ENCODE assay signal across 25 cellular contexts in the genomic region with DNA sequence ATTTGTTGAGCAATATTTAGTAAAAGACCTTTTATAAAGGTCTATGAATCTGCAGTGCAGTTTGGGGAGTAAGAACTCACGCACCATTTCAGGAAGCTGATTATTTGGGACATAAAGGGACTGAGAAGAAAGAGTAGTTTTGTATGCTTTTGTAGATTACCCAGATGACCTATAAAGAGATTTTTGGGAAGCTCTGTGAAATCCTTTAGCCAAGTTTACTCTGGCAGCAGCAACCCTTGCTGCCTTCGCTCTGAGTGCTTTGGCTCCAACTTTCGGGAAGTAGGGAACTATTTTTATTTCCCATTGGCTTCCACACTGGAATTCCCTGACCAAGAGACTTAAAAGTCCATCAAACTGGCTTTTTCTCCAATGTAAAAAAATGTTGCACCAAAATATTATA.
DNase-seq lines count a peak whose midpoint lies in the region; ATAC-seq, FAIRE-seq and TF ChIP-seq lines count a peak whose summit lies in the region.
"Had no signal": no experiment of that assay in that cellular context is flagged by ENCODE, and none has a peak within 500 bp of the region (broad histone marks: within the 10 kb centered on the region; RNA-seq: fewer than 3 reads in every experiment).

No MANE protein-coding gene starts in this region.

- H2BK120ac ChIP-seq in neuronal stem cell (ENCODE audit: low read depth, low read length), result no peak overlapping the region

- H2AFZ ChIP-seq in HepG2 (ENCODE audit: low read length) (no peak overlapping the region), neuronal stem cell (ENCODE audit: low read length) (peak overlapping the region; percentile 45)

- H3K79me1 ChIP-seq in neuronal stem cell (ENCODE audit: low read depth, low read length), result no peaks in the 10 kb centered on the region

- no peak overlapping the region for H2BK12ac ChIP-seq in neuronal stem cell (ENCODE audit: low read length)

- H3K9ac ChIP-seq in liver (ENCODE audit: low read depth in 1 of 2, low read length in 2 of 2) (no peak overlapping the region), HepG2 (ENCODE audit: insufficient read depth, low read depth, low read length) (no peak overlapping the region), neuronal stem cell (ENCODE audit: low read depth, low read length, poor library complexity) (no peak overlapping the region)
- H3K9ac ChIP-seq: BLaER1 had no signal

- no peak overlapping the region for H3K18ac ChIP-seq in neuronal stem cell (ENCODE audit: low read length)

- no peak overlapping the region for H3K23ac ChIP-seq in neuronal stem cell (ENCODE audit: low read depth, low read length, poor library complexity)

- CTCF ChIA-PET in HepG2 (lab: Yijun Ruan, JAX; ENCODE audit: low intra/inter-chr PET ratio, low total read pairs) (no interaction called here), Calu3 (lab: Charles Lee) (no interaction called here)

- H3K4me1 ChIP-seq in liver (ENCODE audit: control insufficient read depth in 4 of 4, insufficient read depth in 4 of 4, low read length in 3 of 4), result peaks cover 2 to 14% (median 7%) of the 10 kb centered on the region in 4 donors
- no peaks in the 10 kb centered on the region for H3K4me1 ChIP-seq in HepG2 (ENCODE audit: insufficient read depth, low read length)
- H3K4me1 ChIP-seq in neuronal stem cell (ENCODE audit: control insufficient read depth in 2 of 2, insufficient read depth in 1 of 2, low read depth in 1 of 2, low read length in 2 of 2), result no peaks in the 10 kb centered on the region
- H3K4me1 ChIP-seq: BE2C, BLaER1 had no signal

- H3K27me3 ChIP-seq in liver (ENCODE audit: control insufficient read depth in 4 of 4, insufficient read depth in 4 of 4, low read length in 3 of 4) (no peaks in the 10 kb centered on the region), HepG2 (ENCODE audit: control insufficient read depth in 1 of 2, insufficient read depth in 2 of 2, low read length in 2 of 2) (no peaks in the 10 kb centered on the region), neuronal stem cell (ENCODE audit: control insufficient read depth in 3 of 3, insufficient read depth in 3 of 3, low read depth in 1 of 3, low read length in 3 of 3) (no peaks in the 10 kb centered on the region)
- H3K27me3 ChIP-seq: BE2C, BLaER1 had no signal

- in situ Hi-C loops in HepG2 (cut with HindIII; ENCODE audit: extremely low pct_ligation_motif_present, low pct_unique_long_range_greater_than_20kb), result no loop called here

- no peak overlapping the region for H2BK5ac ChIP-seq in neuronal stem cell (ENCODE audit: low read length)

- POLR2A ChIA-PET in HepG2 (lab: Yijun Ruan, JAX), result no interaction called here

- no peak for TF ChIP-seq POLR2A in HepG2 (IDR thresholded peaks at IDR 0.05; ENCODE audit: insufficient read depth in 1 of 2, low read depth in 2 of 2, low read length in 2 of 2)

- BruUV-seq in HepG2 (replicated peaks; lab: Mats Ljungman, UMichigan), result no TSS peak
- no TSS peak for BruUV-seq in Calu3 (replicated peaks; lab: Mats Ljungman, UMichigan)

- FAIRE-seq in HepG2 (lab: Jason Lieb, UNC), result no peak
- FAIRE-seq: A204.1, D721Med, GM12878, GM12892, GM18507 had no signal

- H3K4me3 ChIP-seq in liver (ENCODE audit: low read depth in 1 of 3, low read length in 3 of 3) (peak overlapping the region in 1 of 3 donors; percentile 32), HepG2 (replicated peaks in 1 of 3; ENCODE audit: insufficient read depth in 1 of 3, low read depth in 2 of 3, low read length in 3 of 3) (no peak overlapping the region), neuronal stem cell (ENCODE audit: low read length in 2 of 2) (no peak overlapping the region)
- H3K4me3 ChIP-seq: BLaER1, GM12878 had no signal

- TF ChIP-seq EP300 in HepG2 (IDR thresholded peaks at IDR 0.05; ENCODE audit: low read depth in 2 of 2, low read length in 2 of 2) (no peak), HepG2 (CRISPR knock-in tag; IDR thresholded peaks at IDR 0.05; ENCODE audit: borderline replicate concordance) (no peak)

- no peak overlapping the region for H3K4me3 Mint-ChIP-seq in Calu3 (ENCODE audit: low read depth, unreplicated experiment)
- H3K4me3 Mint-ChIP-seq: CD14-positive monocyte; CD4-positive, alpha-beta memory T cell; CD4-positive, CD25-positive, alpha-beta regulatory T cell; CD8-positive, alpha-beta memory T cell had no signal

- TF ChIP-seq CTCF in liver (IDR thresholded peaks at IDR 0.05; ENCODE audit: low read depth, low read length, missing input control) (no peak), HepG2 (CRISPR knock-in tag; IDR thresholded peaks at IDR 0.05) (no peak), Calu3 (IDR thresholded peaks at IDR 0.05; ENCODE audit: unreplicated experiment) (no peak)

- DNase-seq in HepG2 (ENCODE audit: low spot score) (no peak), left lobe of liver (ENCODE audit: low spot score) (peak; percentile 61), neuronal stem cell (ENCODE audit: low spot score) (no peak), sciatic nerve (ENCODE audit: low spot score) (no peak), caudate nucleus (lab: John Stamatoyannopoulos, UW) (no peak), Calu3 (no peak), HPDE6-E6E7 (ENCODE audit: extremely low spot score) (no peak)
- DNase-seq: 8988T; ACHN; BE2C; C1 segment of cervical spinal cord; CD4-positive, alpha-beta memory T cell; CD4-positive, CD25-positive, alpha-beta regulatory T cell; CD8-positive, alpha-beta memory T cell; COR-L47; DMS79 treated with DMSO at 0.1 percent for 48 hours; GDM1 had no signal

- intact Hi-C loops in HepG2 (cut with micrococcal nuclease; ENCODE audit: unreplicated experiment) (no loop called here), sciatic nerve (cut with DNase I) (no loop called here), Calu3 (cut with micrococcal nuclease; ENCODE audit: unreplicated experiment) (no loop called here)

- no peaks in the 10 kb centered on the region for H3K79me2 ChIP-seq in HepG2 (ENCODE audit: insufficient read depth, low read length)

- H4K8ac ChIP-seq in neuronal stem cell (ENCODE audit: low read depth, low read length), result no peak overlapping the region

- H4K91ac ChIP-seq in neuronal stem cell (ENCODE audit: low read depth, low read length, poor library complexity), result no peak overlapping the region

- H3K4ac ChIP-seq in neuronal stem cell (ENCODE audit: low read length), result no peak overlapping the region

- no peak overlapping the region for H3K14ac ChIP-seq in neuronal stem cell (ENCODE audit: low read length)

- H3K36me3 ChIP-seq in liver (ENCODE audit: control insufficient read depth in 4 of 4, insufficient read depth in 3 of 4, low read depth in 1 of 4, low read length in 3 of 4) (no peaks in the 10 kb centered on the region), HepG2 (replicated peaks in 1 of 2; ENCODE audit: control insufficient read depth in 1 of 2, insufficient read depth in 2 of 2, low read length in 2 of 2) (no peaks in the 10 kb centered on the region), neuronal stem cell (replicated peaks in 1 of 2; ENCODE audit: control insufficient read depth in 2 of 2, insufficient read depth in 2 of 2, low read length in 2 of 2) (no peaks in the 10 kb centered on the region)
- H3K36me3 ChIP-seq: BE2C, BLaER1 had no signal

- no peak overlapping the region for H3K27ac Mint-ChIP-seq in Calu3 (ENCODE audit: unreplicated experiment)
- H3K27ac Mint-ChIP-seq: CD14-positive monocyte; CD4-positive, alpha-beta memory T cell; CD4-positive, CD25-positive, alpha-beta regulatory T cell had no signal

- ATAC-seq in HepG2, result no peak
- ATAC-seq in left lobe of liver, result peak; percentile 97
- peak; percentile 42 for ATAC-seq in sciatic nerve
- ATAC-seq: GM12878 had no signal

- peak; percentile 56 to 63 for TF ChIP-seq RAD21 in liver (IDR thresholded peaks at IDR 0.05)
- TF ChIP-seq RAD21 in HepG2 (CRISPR knock-in tag; IDR thresholded peaks at IDR 0.05), result no peak

- H3K27me3 Mint-ChIP-seq in Calu3 (ENCODE audit: unreplicated experiment), result no peaks in the 10 kb centered on the region
- H3K27me3 Mint-ChIP-seq: CD4-positive, alpha-beta memory T cell; CD4-positive, CD25-positive, alpha-beta regulatory T cell; CD8-positive, alpha-beta memory T cell had no signal

- H3K9me3 Mint-ChIP-seq in Calu3 (ENCODE audit: low read depth, unreplicated experiment), result peaks cover 16% of the 10 kb centered on the region

- H3K36me3 Mint-ChIP-seq in Calu3 (ENCODE audit: insufficient read depth, unreplicated experiment), result no peaks in the 10 kb centered on the region
- H3K36me3 Mint-ChIP-seq: CD14-positive monocyte; CD4-positive, alpha-beta memory T cell; CD4-positive, CD25-positive, alpha-beta regulatory T cell; CD8-positive, alpha-beta memory T cell had no signal

- H3K9me3 ChIP-seq in liver (ENCODE audit: control insufficient read depth in 4 of 4, low read length in 3 of 4), result no peaks in the 10 kb centered on the region
- peaks cover 92% of the 10 kb centered on the region for H3K9me3 ChIP-seq in HepG2 (ENCODE audit: low read length)
- no peaks in the 10 kb centered on the region for H3K9me3 ChIP-seq in neuronal stem cell (replicated peaks in 1 of 2; ENCODE audit: control insufficient read depth in 2 of 2, insufficient read depth in 1 of 2, low read depth in 1 of 2, low read length in 2 of 2)
- H3K9me3 ChIP-seq: BE2C, BLaER1 had no signal

- no peaks in the 10 kb centered on the region for H3K4me1 Mint-ChIP-seq in Calu3 (ENCODE audit: low read depth, unreplicated experiment)
- H3K4me1 Mint-ChIP-seq: CD14-positive monocyte; CD4-positive, alpha-beta memory T cell; CD4-positive, CD25-positive, alpha-beta regulatory T cell; CD8-positive, alpha-beta memory T cell had no signal

- H3K4me2 ChIP-seq in HepG2 (ENCODE audit: low read depth, low read length), result no peak overlapping the region
- no peak overlapping the region for H3K4me2 ChIP-seq in neuronal stem cell (ENCODE audit: insufficient read depth, low read length, poor library complexity, severe bottlenecking)
- H3K4me2 ChIP-seq: BLaER1 had no signal

- H2AK5ac ChIP-seq in neuronal stem cell (ENCODE audit: low read depth, low read length), result no peak overlapping the region

- no peaks in the 10 kb centered on the region for H4K20me1 ChIP-seq in HepG2 (ENCODE audit: insufficient read depth, low read length)
- H4K20me1 ChIP-seq: BLaER1 had no signal

- 33% methylated on average over 3 of the region's 3 CpGs for WGBS in liver
- 52% methylated on average over 3 of the region's 3 CpGs for WGBS in HepG2 (ENCODE audit: low lambda C conversion rate)
- WGBS in neuronal stem cell (ENCODE audit: extremely low coverage in 2 of 2, insufficient read length in 2 of 2, insufficient replicate concordance in 1 of 2), 2 donors, result no CpG with 5 or more reads among the region's 3 CpGs

- peak overlapping the region; percentile 71 to 79 for H3K27ac ChIP-seq in liver (ENCODE audit: low read depth in 1 of 2, low read length in 2 of 2)
- no peak overlapping the region for H3K27ac ChIP-seq in HepG2 (ENCODE audit: extremely low read length, insufficient read depth, low read length)
- H3K27ac ChIP-seq in neuronal stem cell (replicated peaks; ENCODE audit: low read length), result no peak overlapping the region
- H3K27ac ChIP-seq in caudate nucleus (ENCODE audit: low read depth, low read length), result no peak overlapping the region
- H3K27ac ChIP-seq: BLaER1 had no signal

- no peak overlapping the region for H2BK15ac ChIP-seq in neuronal stem cell (ENCODE audit: low read length)

TF ChIP-seq in liver, 16 proteins besides CTCF, POLR2A, EP300 and RAD21 (continues in another document):
- TF ChIP-seq SP1 (IDR thresholded peaks at IDR 0.05) (peak; percentile 47), JUND (IDR thresholded peaks at IDR 0.05) (no peak)

TF ChIP-seq in HepG2, 621 proteins besides CTCF, POLR2A, EP300 and RAD21 (continues in another document):
- TF ChIP-seq GATAD1 (CRISPR knock-in tag; IDR thresholded peaks at IDR 0.05), result no peak

Comparison
In these comparisons a context has a peak if more than half of its experiments do, and no peak if none do; other contexts are left out.
1. H3K27ac ChIP-seq: peak in liver (2 of 2); none in HepG2 (single experiment), neuronal stem cell (single experiment) and caudate nucleus (single experiment).